8 cellular contexts compared by ENCODE assay signal in the genomic region with DNA sequence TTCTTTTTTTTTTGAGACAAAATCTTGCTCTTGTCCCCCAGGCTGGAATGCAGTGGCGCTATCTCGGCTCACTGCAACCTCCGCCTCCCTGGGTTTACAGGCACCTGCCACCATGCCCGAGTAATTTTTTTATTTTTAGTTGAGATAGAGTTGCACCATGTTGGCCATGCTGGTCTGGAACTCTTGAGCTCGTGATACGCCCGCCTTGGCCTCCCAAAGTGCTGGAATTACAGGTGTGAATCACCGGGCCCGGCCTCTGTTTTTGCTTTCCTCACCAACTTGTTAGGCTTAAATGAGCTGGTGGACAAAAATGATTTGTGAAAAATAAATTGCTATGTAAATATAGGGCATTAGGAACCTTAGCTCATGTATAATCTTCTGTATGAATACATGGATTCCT. TPM values are rescaled to one million over a fixed set of nuclear protein-coding genes. Genes with fewer than 3 reads are reported as not detected.
"Had no signal": no experiment of that assay in that cellular context is flagged by ENCODE, and none has a peak within 500 bp of the region (broad histone marks: within the 10 kb centered on the region; RNA-seq: fewer than 3 reads in every experiment).

No MANE protein-coding gene starts in this region.

- ATAC-seq: HepG2, K562 had no signal

- H3K4me3 Mint-ChIP-seq: IgD-negative memory B cell had no signal

- H3K27me3 Mint-ChIP-seq: IgD-negative memory B cell had no signal

- H3K27ac ChIP-seq: HL-60 had no signal

- H3K36me3 Mint-ChIP-seq: IgD-negative memory B cell had no signal

- H3K4me3 ChIP-seq: K562 had no signal

- DNase-seq: IMR-90, KBM-7, KG1 had no signal

- H3K27ac Mint-ChIP-seq: IgD-negative memory B cell had no signal

RNA-seq across cellular contexts. Expression of gene MEI1, which starts 3.5 kb away (rescaled TPM):
- total RNA-seq: HT-29 had no signal
